ENCODE assay signal across 1 cellular context in genomic region chr16:74997042-74997491, GRCh38.
TF ChIP-seq lines count a peak whose summit lies in the region.

No MANE protein-coding gene starts in this region.

TF ChIP-seq in HepG2, 621 proteins besides CTCF, POLR2A, EP300 and RAD21 (continued from another document and continues in another):
- no peak for TF ChIP-seq TFDP1 (CRISPR knock-in tag; IDR thresholded peaks at IDR 0.05; ENCODE audit: borderline replicate concordance)
- TF ChIP-seq ZBTB21 (CRISPR knock-in tag; IDR thresholded peaks at IDR 0.05): no peak
- TF ChIP-seq SAFB2 (CRISPR knock-in tag; IDR thresholded peaks at IDR 0.05; ENCODE audit: borderline replicate concordance, low read depth): no peak
- TF ChIP-seq CSRNP1 (CRISPR knock-in tag; IDR thresholded peaks at IDR 0.05): no peak
- no peak for TF ChIP-seq MZF1 (CRISPR knock-in tag; IDR thresholded peaks at IDR 0.05; ENCODE audit: borderline replicate concordance)
- TF ChIP-seq CBX2 (IDR thresholded peaks at IDR 0.05; ENCODE audit: low read depth, low read length): no peak
- TF ChIP-seq CBX2 (CRISPR knock-in tag; IDR thresholded peaks at IDR 0.05; ENCODE audit: low read depth): no peak
- peak; percentile 33; the same call in 1 of the 2 replicates for TF ChIP-seq HOMEZ (CRISPR knock-in tag; IDR thresholded peaks at IDR 0.05; ENCODE audit: low read depth)
- no peak for TF ChIP-seq NFIC (IDR thresholded peaks at IDR 0.05; ENCODE audit: low read length)
- no peak for TF ChIP-seq ZNF3 (CRISPR knock-in tag; IDR thresholded peaks at IDR 0.05)
- TF ChIP-seq NBN (conservative IDR thresholded peaks at IDR 0.05): no peak
- TF ChIP-seq IKZF5 (CRISPR knock-in tag; IDR thresholded peaks at IDR 0.05): no peak; the same call in 1 of the 2 replicates
- no peak for TF ChIP-seq ZNF766 (CRISPR knock-in tag; IDR thresholded peaks at IDR 0.05; ENCODE audit: borderline replicate concordance)
- TF ChIP-seq ZNF800 (CRISPR knock-in tag; IDR thresholded peaks at IDR 0.05): no peak
- no peak for TF ChIP-seq ZNF549 (CRISPR knock-in tag; IDR thresholded peaks at IDR 0.05)
- TF ChIP-seq NR0B2 (CRISPR knock-in tag; IDR thresholded peaks at IDR 0.05): no peak
- no peak; the same call in 1 of the 2 replicates for TF ChIP-seq SIN3A (IDR thresholded peaks at IDR 0.05; ENCODE audit: borderline replicate concordance, low read depth, low read length)
- TF ChIP-seq NFKBIZ (CRISPR knock-in tag; IDR thresholded peaks at IDR 0.05): no peak
- TF ChIP-seq TSC22D2 (CRISPR knock-in tag; IDR thresholded peaks at IDR 0.05; ENCODE audit: borderline replicate concordance): no peak
- no peak for TF ChIP-seq ZFP62 (CRISPR knock-in tag; IDR thresholded peaks at IDR 0.05)
- no peak; the same call in 1 of the 2 replicates for TF ChIP-seq ZFY (CRISPR knock-in tag; IDR thresholded peaks at IDR 0.05)
- TF ChIP-seq, protein P1, sequence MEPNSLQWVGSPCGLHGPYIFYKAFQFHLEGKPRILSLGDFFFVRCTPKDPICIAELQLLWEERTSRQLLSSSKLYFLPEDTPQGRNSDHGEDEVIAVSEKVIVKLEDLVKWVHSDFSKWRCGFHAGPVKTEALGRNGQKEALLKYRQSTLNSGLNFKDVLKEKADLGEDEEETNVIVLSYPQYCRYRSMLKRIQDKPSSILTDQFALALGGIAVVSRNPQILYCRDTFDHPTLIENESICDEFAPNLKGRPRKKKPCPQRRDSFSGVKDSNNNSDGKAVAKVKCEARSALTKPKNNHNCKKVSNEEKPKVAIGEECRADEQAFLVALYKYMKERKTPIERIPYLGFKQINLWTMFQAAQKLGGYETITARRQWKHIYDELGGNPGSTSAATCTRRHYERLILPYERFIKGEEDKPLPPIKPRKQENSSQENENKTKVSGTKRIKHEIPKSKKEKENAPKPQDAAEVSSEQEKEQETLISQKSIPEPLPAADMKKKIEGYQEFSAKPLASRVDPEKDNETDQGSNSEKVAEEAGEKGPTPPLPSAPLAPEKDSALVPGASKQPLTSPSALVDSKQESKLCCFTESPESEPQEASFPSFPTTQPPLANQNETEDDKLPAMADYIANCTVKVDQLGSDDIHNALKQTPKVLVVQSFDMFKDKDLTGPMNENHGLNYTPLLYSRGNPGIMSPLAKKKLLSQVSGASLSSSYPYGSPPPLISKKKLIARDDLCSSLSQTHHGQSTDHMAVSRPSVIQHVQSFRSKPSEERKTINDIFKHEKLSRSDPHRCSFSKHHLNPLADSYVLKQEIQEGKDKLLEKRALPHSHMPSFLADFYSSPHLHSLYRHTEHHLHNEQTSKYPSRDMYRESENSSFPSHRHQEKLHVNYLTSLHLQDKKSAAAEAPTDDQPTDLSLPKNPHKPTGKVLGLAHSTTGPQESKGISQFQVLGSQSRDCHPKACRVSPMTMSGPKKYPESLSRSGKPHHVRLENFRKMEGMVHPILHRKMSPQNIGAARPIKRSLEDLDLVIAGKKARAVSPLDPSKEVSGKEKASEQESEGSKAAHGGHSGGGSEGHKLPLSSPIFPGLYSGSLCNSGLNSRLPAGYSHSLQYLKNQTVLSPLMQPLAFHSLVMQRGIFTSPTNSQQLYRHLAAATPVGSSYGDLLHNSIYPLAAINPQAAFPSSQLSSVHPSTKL (CRISPR knock-in tag; IDR thresholded peaks at IDR 0.05): peak; percentile 75
- TF ChIP-seq ZNF292 (CRISPR knock-in tag; IDR thresholded peaks at IDR 0.05; ENCODE audit: borderline replicate concordance, low read depth): peak; percentile 82; the same call in 1 of the 2 replicates
- TF ChIP-seq ZNF598 (CRISPR knock-in tag; IDR thresholded peaks at IDR 0.05; ENCODE audit: borderline replicate concordance): no peak
- TF ChIP-seq HNRNPK (IDR thresholded peaks at IDR 0.05; ENCODE audit: low read depth, low read length, poor library complexity, severe bottlenecking): no peak
- TF ChIP-seq CENPT (CRISPR knock-in tag; IDR thresholded peaks at IDR 0.05; ENCODE audit: low read depth): no peak
- TF ChIP-seq ZNF101 (CRISPR knock-in tag; IDR thresholded peaks at IDR 0.05; ENCODE audit: borderline replicate concordance, low read depth): no peak
- TF ChIP-seq TFAP4 (IDR thresholded peaks at IDR 0.05; ENCODE audit: borderline replicate concordance, low read depth): no peak
- peak; percentile 57; the same call in 1 of the 2 replicates for TF ChIP-seq MEIS2 (CRISPR knock-in tag; IDR thresholded peaks at IDR 0.05)
- no peak for TF ChIP-seq ZFP1 (CRISPR knock-in tag; IDR thresholded peaks at IDR 0.05)
- no peak for TF ChIP-seq ATF5 (CRISPR knock-in tag; IDR thresholded peaks at IDR 0.05; ENCODE audit: low read depth)
- TF ChIP-seq POLR2AphosphoS2 (IDR thresholded peaks at IDR 0.05; ENCODE audit: low read depth, low read length): no peak
- TF ChIP-seq ZNF468 (CRISPR knock-in tag; IDR thresholded peaks at IDR 0.05): no peak
- no peak for TF ChIP-seq NONO (IDR thresholded peaks at IDR 0.05)
- no peak for TF ChIP-seq NONO (CRISPR knock-in tag; conservative IDR thresholded peaks at IDR 0.05)
- no peak for TF ChIP-seq ZNF567 (CRISPR knock-in tag; IDR thresholded peaks at IDR 0.05; ENCODE audit: borderline replicate concordance)
- peak; percentile 74; the same call in 1 of the 2 replicates for TF ChIP-seq ZNF331 (CRISPR knock-in tag; IDR thresholded peaks at IDR 0.05)
- TF ChIP-seq ZFAT (CRISPR knock-in tag; conservative IDR thresholded peaks at IDR 0.05): no peak
- 0 out of 2 replicates have a peak, but pooled peaks have one; percentile 40 for TF ChIP-seq SNAPC2 (CRISPR knock-in tag; IDR thresholded peaks at IDR 0.05)
- TF ChIP-seq SIX4 (CRISPR knock-in tag; IDR thresholded peaks at IDR 0.05): no peak
- TF ChIP-seq, protein P2, sequence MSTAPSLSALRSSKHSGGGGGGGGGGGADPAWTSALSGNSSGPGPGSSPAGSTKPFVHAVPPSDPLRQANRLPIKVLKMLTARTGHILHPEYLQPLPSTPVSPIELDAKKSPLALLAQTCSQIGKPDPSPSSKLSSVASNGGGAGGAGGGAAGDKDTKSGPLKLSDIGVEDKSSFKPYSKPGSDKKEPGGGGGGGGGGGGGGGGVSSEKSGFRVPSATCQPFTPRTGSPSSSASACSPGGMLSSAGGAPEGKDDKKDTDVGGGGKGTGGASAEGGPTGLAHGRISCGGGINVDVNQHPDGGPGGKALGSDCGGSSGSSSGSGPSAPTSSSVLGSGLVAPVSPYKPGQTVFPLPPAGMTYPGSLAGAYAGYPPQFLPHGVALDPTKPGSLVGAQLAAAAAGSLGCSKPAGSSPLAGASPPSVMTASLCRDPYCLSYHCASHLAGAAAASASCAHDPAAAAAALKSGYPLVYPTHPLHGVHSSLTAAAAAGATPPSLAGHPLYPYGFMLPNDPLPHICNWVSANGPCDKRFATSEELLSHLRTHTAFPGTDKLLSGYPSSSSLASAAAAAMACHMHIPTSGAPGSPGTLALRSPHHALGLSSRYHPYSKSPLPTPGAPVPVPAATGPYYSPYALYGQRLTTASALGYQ (CRISPR knock-in tag; IDR thresholded peaks at IDR 0.05): no peak; the same call in 1 of the 2 replicates
- no peak for TF ChIP-seq CCAR2 (optimal IDR thresholded peaks at IDR 0.05; ENCODE audit: low read depth, low read length)
- no peak for TF ChIP-seq ZNF143 (CRISPR knock-in tag; IDR thresholded peaks at IDR 0.05)
- TF ChIP-seq SP4 (CRISPR knock-in tag; IDR thresholded peaks at IDR 0.05): no peak
- no peak for TF ChIP-seq E2F2 (CRISPR knock-in tag; IDR thresholded peaks at IDR 0.05; ENCODE audit: borderline replicate concordance)
- TF ChIP-seq CREB1 (IDR thresholded peaks at IDR 0.05): no peak
- TF ChIP-seq CREB1 (CRISPR knock-in tag; IDR thresholded peaks at IDR 0.05): peak; percentile 45
- no peak for TF ChIP-seq KDM1A (CRISPR knock-in tag; IDR thresholded peaks at IDR 0.05)
- TF ChIP-seq KDM4B (CRISPR knock-in tag; IDR thresholded peaks at IDR 0.05): no peak
- TF ChIP-seq ZNF337 (CRISPR knock-in tag; IDR thresholded peaks at IDR 0.05; ENCODE audit: borderline replicate concordance, low read depth): no peak
- TF ChIP-seq ZFX (CRISPR knock-in tag; IDR thresholded peaks at IDR 0.05; ENCODE audit: low read depth): peak; percentile 53
- no peak for TF ChIP-seq JUNB (CRISPR knock-in tag; IDR thresholded peaks at IDR 0.05; ENCODE audit: borderline replicate concordance)
- TF ChIP-seq ISX (CRISPR knock-in tag; conservative IDR thresholded peaks at IDR 0.05): no peak
- TF ChIP-seq RARG (CRISPR knock-in tag; IDR thresholded peaks at IDR 0.05; ENCODE audit: low read depth): no peak
- no peak for TF ChIP-seq RAD51 (IDR thresholded peaks at IDR 0.05; ENCODE audit: borderline replicate concordance)
- TF ChIP-seq ZNF441 (CRISPR knock-in tag; IDR thresholded peaks at IDR 0.05; ENCODE audit: borderline replicate concordance): no peak
